Comparison of ENCODE assay signal across 25 cellular contexts in genomic region chr5:38458174-38458573, GRCh38.
DNase-seq lines count a peak whose midpoint lies in the region; ATAC-seq, FAIRE-seq and TF ChIP-seq lines count a peak whose summit lies in the region.
"Had no signal": no experiment of that assay in that cellular context is flagged by ENCODE, and none has a peak within 500 bp of the region (broad histone marks: within the 10 kb centered on the region; RNA-seq: fewer than 3 reads in every experiment).

No MANE protein-coding gene starts in this region.

- H3K23me2 ChIP-seq in H1 (ENCODE audit: low read depth, low read length) = no peaks in the 10 kb centered on the region

- H3K4me1 Mint-ChIP-seq in osteocyte (ENCODE audit: unreplicated experiment) = no peaks in the 10 kb centered on the region
- H3K4me1 Mint-ChIP-seq: H9 had no signal

- peak overlapping the region; percentile 45; the same call in 1 of the 2 replicates for H4K8ac ChIP-seq in H1 (ENCODE audit: extremely low read depth, insufficient read depth, low read length)

- H3K23ac ChIP-seq in H1 (ENCODE audit: insufficient read length) = no peak overlapping the region

- H3K9me3 Mint-ChIP-seq in osteocyte (ENCODE audit: unreplicated experiment) = no peaks in the 10 kb centered on the region
- H3K9me3 Mint-ChIP-seq: CD4-positive, alpha-beta T cell; CD8-positive, alpha-beta memory T cell; H9 had no signal

- H3K27ac ChIP-seq in H1 (ENCODE audit: low read depth, low read length) = no peak overlapping the region
- H3K27ac ChIP-seq: A549; BLaER1 treated with 17β-estradiol and CSF1 and Interleukin-3, amounts not matched to agents 10 nM and 100 nM had no signal

- no peak overlapping the region for H2AK5ac ChIP-seq in H1 (ENCODE audit: low read depth, low read length)

- H2BK5ac ChIP-seq in H1 (ENCODE audit: low read depth, low read length) = no peak overlapping the region

- no peak overlapping the region for H3K4me3 ChIP-seq in H1 (ENCODE audit: extremely low read depth in 1 of 4, insufficient read depth in 2 of 4, low read depth in 3 of 4, low read length in 4 of 4)
- H3K4me3 ChIP-seq: A549; BLaER1 treated with 17β-estradiol and CSF1 and Interleukin-3, amounts not matched to agents 10 nM and 100 nM; GM12878 had no signal

- ATAC-seq in GM19324 (IDR thresholded peaks at IDR 0.05; ENCODE audit: low FRiP score, unreplicated experiment) = no peak
- ATAC-seq: A549, GM12878, HCT116 had no signal

- H4K20me1 ChIP-seq in H1 (replicated peaks in 1 of 2; ENCODE audit: control insufficient read depth in 1 of 2, insufficient read depth in 2 of 2, low read length in 2 of 2) = no peaks in the 10 kb centered on the region

- CTCF ChIA-PET in H1 (lab: Charles Lee; ENCODE audit: partially characterized antibody) = interaction anchor here (1.3 kb wide), 1 partner anchor 210 kb away, joined by 4 read pairs; no protein-coding TSS in a partner anchor

- H3K18ac ChIP-seq in H1 (ENCODE audit: extremely low read depth, low read length) = no peak overlapping the region

- no peaks in the 10 kb centered on the region for H3K79me2 ChIP-seq in H1 (ENCODE audit: control insufficient read depth in 1 of 2, insufficient read depth in 2 of 2, low read length in 2 of 2)

- no peak for TF ChIP-seq RAD21 in H1 (IDR thresholded peaks at IDR 0.05 in 1 of 2, conservative IDR thresholded peaks at IDR 0.05 in 1 of 2; ENCODE audit: low read depth in 2 of 2, low read length in 2 of 2)

- H2BK120ac ChIP-seq in H1 (replicated peaks; ENCODE audit: low read depth, low read length) = no peak overlapping the region

- H4K91ac ChIP-seq in H1 (replicated peaks; ENCODE audit: insufficient read length, low read length) = no peak overlapping the region

- H2BK12ac ChIP-seq in H1 (ENCODE audit: low read depth, low read length) = no peak overlapping the region

- no peak for TF ChIP-seq CTCF in H1 (IDR thresholded peaks at IDR 0.05; ENCODE audit: control extremely low read depth in 1 of 3, insufficient read depth in 1 of 3, low read depth in 1 of 3, low read length in 3 of 3)
- no peak for TF ChIP-seq CTCF in osteocyte (IDR thresholded peaks at IDR 0.05)

- DNase-seq in HTR-8/SVneo (ENCODE audit: insufficient read length, low spot score) (no peak), H1 (ENCODE audit: low read depth in 1 of 2, low spot score in 2 of 2) (no peak), osteocyte (ENCODE audit: extremely low spot score, unreplicated experiment) (peak; percentile 51)
- DNase-seq in stimulated activated CD4-positive, alpha-beta T cell treated with anti-CD3 and anti-CD28 coated beads, Interleukin-15, amount 100 ng/mL, for 24 hours = no peak
- no peak for DNase-seq in stimulated activated CD4-positive, alpha-beta T cell treated with anti-CD3 and anti-CD28 coated beads, Interleukin-4, amount 100 ng/mL, for 1 hour
- DNase-seq: 8988T; ACHN; AML-193; BE2C; CD4-positive, alpha-beta T cell; CD8-positive, alpha-beta memory T cell; DMS 273 treated with DMSO at 0.1 percent for 48 hours; DMS79; EL; GDM1; GOT3; H9 had no signal

- POLR2A ChIA-PET in H1 (lab: Charles Lee; ENCODE audit: partially characterized antibody) = no interaction called here

- H3K4me3 Mint-ChIP-seq in osteocyte (ENCODE audit: unreplicated experiment) = no peak overlapping the region
- H3K4me3 Mint-ChIP-seq: CD4-positive, alpha-beta T cell; CD8-positive, alpha-beta memory T cell; H9 had no signal

- WGBS in H1 (ENCODE audit: extremely low coverage in 1 of 2, insufficient coverage in 1 of 2, insufficient read length in 1 of 2, insufficient replicate concordance in 2 of 2, low coverage in 1 of 2, low lambda C conversion rate in 2 of 2, missing lambda C conversion rate in 1 of 2), 2 experiments = 92% methylated on average over 8 of the region's 8 CpGs; no CpG with 5 or more reads in 1 of the 2 experiments

- FAIRE-seq in HTR-8/SVneo (lab: Jason Lieb, UNC) (peak; percentile 58), H1 (lab: Jason Lieb, UNC) (no peak)
- FAIRE-seq: A549, D721Med, GM12878, GM19239 had no signal

- no peak overlapping the region for H3K4me2 ChIP-seq in H1 (ENCODE audit: insufficient read depth in 1 of 2, low read depth in 2 of 2, low read length in 2 of 2)
- H3K4me2 ChIP-seq: A549; BLaER1 treated with 17β-estradiol and CSF1 and Interleukin-3, amounts not matched to agents 10 nM and 100 nM had no signal

- no peak overlapping the region for H2BK15ac ChIP-seq in H1 (ENCODE audit: low read length)

- H2AFZ ChIP-seq in H1 (ENCODE audit: low read length) = no peak overlapping the region

- peaks cover 2% of the 10 kb centered on the region for H3K27me3 Mint-ChIP-seq in osteocyte (ENCODE audit: unreplicated experiment)

- H4K5ac ChIP-seq in H1 (ENCODE audit: insufficient read length, low read depth, low read length) = no peak overlapping the region

- H2BK20ac ChIP-seq in H1 (ENCODE audit: low read length) = no peak overlapping the region

- no peak overlapping the region for H3K9ac ChIP-seq in H1 (replicated peaks in 1 of 4; ENCODE audit: extremely low read depth in 1 of 4, low read depth in 3 of 4, low read length in 3 of 4)
- H3K9ac ChIP-seq: BLaER1 treated with 17β-estradiol and CSF1 and Interleukin-3, amounts not matched to agents 10 nM and 100 nM had no signal

- no peaks in the 10 kb centered on the region for H3K36me3 ChIP-seq in H1 (ENCODE audit: control insufficient read depth in 2 of 4, insufficient read depth in 4 of 4, low read length in 3 of 4)
- H3K36me3 ChIP-seq: BE2C; BLaER1 treated with 17β-estradiol and CSF1 and Interleukin-3, amounts not matched to agents 10 nM and 100 nM had no signal

- no peak overlapping the region for H3K56ac ChIP-seq in H1 (replicated peaks; ENCODE audit: insufficient read length, low read depth, low read length)

- no peak overlapping the region for H3K14ac ChIP-seq in H1 (ENCODE audit: insufficient read length)

- no peaks in the 10 kb centered on the region for H3K36me3 Mint-ChIP-seq in osteocyte (ENCODE audit: unreplicated experiment)
- H3K36me3 Mint-ChIP-seq: CD14-positive monocyte had no signal

- H3K4me1 ChIP-seq in H1 (replicated peaks in 1 of 4; ENCODE audit: control insufficient read depth in 3 of 4, insufficient read depth in 4 of 4, low read length in 3 of 4) = no peaks in the 10 kb centered on the region

- no peaks in the 10 kb centered on the region for H3K9me3 ChIP-seq in H1 (ENCODE audit: insufficient read depth in 2 of 2, low read depth in 1 of 2, low read length in 1 of 2)
- H3K9me3 ChIP-seq: A549, BE2C had no signal

- no peaks in the 10 kb centered on the region for H3K79me1 ChIP-seq in H1 (ENCODE audit: low read depth, low read length)

- no peak for TF ChIP-seq POLR2A in H1 (IDR thresholded peaks at IDR 0.05; ENCODE audit: control extremely low read depth in 1 of 2, low read depth in 2 of 2, low read length in 2 of 2)

- no peaks in the 10 kb centered on the region for H3K27me3 ChIP-seq in H1 (replicated peaks in 1 of 4; ENCODE audit: control insufficient read depth in 3 of 4, extremely low read depth in 1 of 4, insufficient read depth in 3 of 4, low read length in 3 of 4)
- H3K27me3 ChIP-seq: BE2C had no signal

- H3K27ac Mint-ChIP-seq in osteocyte (ENCODE audit: unreplicated experiment) = no peak overlapping the region
- H3K27ac Mint-ChIP-seq: CD14-positive monocyte; CD4-positive, alpha-beta T cell; H9 had no signal

- no peak for TF ChIP-seq EP300 in H1 (IDR thresholded peaks at IDR 0.05; ENCODE audit: borderline replicate concordance in 1 of 2, low read depth in 2 of 2, low read length in 2 of 2)

- H3K4ac ChIP-seq in H1 (replicated peaks; ENCODE audit: insufficient read length, low read depth, low read length) = no peak overlapping the region

TF ChIP-seq in H1, 55 proteins besides CTCF, POLR2A, EP300 and RAD21 (continues in another document):
- TF ChIP-seq CBX5 (IDR thresholded peaks at IDR 0.05; ENCODE audit: low read depth, low read length) = no peak
- no peak for TF ChIP-seq HDAC6 (IDR thresholded peaks at IDR 0.05; ENCODE audit: low read depth, low read length)
- no peak for TF ChIP-seq NANOG (IDR thresholded peaks at IDR 0.05; ENCODE audit: insufficient read depth, low read depth, low read length, poor library complexity, severe bottlenecking)
- TF ChIP-seq BACH1 (IDR thresholded peaks at IDR 0.05; ENCODE audit: low read length) = no peak
- no peak for TF ChIP-seq TAF1 (IDR thresholded peaks at IDR 0.05; ENCODE audit: low read depth, low read length)
- TF ChIP-seq POLR2AphosphoS5 (IDR thresholded peaks at IDR 0.05; ENCODE audit: low read depth, low read length) = no peak
- TF ChIP-seq USF2 (IDR thresholded peaks at IDR 0.05; ENCODE audit: low read length) = no peak
- no peak for TF ChIP-seq SP4 (IDR thresholded peaks at IDR 0.05; ENCODE audit: low read length)
- no peak for TF ChIP-seq RNF2 (IDR thresholded peaks at IDR 0.05; ENCODE audit: borderline replicate concordance, low read depth, low read length, missing control alignments, poor library complexity, severe bottlenecking)
- no peak for TF ChIP-seq NRF1 (IDR thresholded peaks at IDR 0.05; ENCODE audit: low read depth, low read length)
